ENCODE assay signal across 2 cellular contexts in the genomic region with DNA sequence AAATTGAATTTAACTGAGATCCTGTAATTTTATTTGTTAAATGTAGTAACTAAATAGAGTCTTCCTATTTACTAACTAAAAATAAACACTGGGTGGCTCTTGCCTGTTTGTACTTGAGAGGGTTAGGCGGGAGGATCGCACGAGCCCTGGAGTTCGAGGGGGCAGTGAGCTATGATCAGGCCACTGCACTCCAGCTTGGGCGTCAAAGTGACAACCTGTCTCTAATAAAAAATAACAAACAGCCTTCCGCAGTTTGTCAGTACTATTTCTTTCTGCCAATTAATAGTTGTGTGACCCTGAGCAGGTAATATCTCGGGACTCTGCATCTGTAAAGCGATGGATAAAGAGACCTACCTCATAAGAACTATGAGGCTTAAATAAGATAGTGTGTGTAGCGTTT.
TF ChIP-seq lines count a peak whose summit lies in the region.

No MANE protein-coding gene starts in this region.

TF ChIP-seq in SK-N-SH, 30 proteins besides CTCF, POLR2A, EP300 and RAD21:
- TF ChIP-seq, protein P1, sequence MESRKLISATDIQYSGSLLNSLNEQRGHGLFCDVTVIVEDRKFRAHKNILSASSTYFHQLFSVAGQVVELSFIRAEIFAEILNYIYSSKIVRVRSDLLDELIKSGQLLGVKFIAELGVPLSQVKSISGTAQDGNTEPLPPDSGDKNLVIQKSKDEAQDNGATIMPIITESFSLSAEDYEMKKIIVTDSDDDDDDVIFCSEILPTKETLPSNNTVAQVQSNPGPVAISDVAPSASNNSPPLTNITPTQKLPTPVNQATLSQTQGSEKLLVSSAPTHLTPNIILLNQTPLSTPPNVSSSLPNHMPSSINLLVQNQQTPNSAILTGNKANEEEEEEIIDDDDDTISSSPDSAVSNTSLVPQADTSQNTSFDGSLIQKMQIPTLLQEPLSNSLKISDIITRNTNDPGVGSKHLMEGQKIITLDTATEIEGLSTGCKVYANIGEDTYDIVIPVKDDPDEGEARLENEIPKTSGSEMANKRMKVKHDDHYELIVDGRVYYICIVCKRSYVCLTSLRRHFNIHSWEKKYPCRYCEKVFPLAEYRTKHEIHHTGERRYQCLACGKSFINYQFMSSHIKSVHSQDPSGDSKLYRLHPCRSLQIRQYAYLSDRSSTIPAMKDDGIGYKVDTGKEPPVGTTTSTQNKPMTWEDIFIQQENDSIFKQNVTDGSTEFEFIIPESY (IDR thresholded peaks at IDR 0.05; ENCODE audit: borderline replicate concordance, low read depth), result no peak
- TF ChIP-seq, protein P2, sequence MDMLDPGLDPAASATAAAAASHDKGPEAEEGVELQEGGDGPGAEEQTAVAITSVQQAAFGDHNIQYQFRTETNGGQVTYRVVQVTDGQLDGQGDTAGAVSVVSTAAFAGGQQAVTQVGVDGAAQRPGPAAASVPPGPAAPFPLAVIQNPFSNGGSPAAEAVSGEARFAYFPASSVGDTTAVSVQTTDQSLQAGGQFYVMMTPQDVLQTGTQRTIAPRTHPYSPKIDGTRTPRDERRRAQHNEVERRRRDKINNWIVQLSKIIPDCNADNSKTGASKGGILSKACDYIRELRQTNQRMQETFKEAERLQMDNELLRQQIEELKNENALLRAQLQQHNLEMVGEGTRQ (IDR thresholded peaks at IDR 0.05; ENCODE audit: borderline replicate concordance, low read depth, low read length), result no peak
- TF ChIP-seq GABPA (IDR thresholded peaks at IDR 0.05; ENCODE audit: low read depth), result no peak
- TF ChIP-seq NFIC (IDR thresholded peaks at IDR 0.05; ENCODE audit: borderline replicate concordance), result no peak
- no peak for TF ChIP-seq MEF2A (IDR thresholded peaks at IDR 0.05; ENCODE audit: borderline replicate concordance, low read depth)
- no peak for TF ChIP-seq ELF1 (IDR thresholded peaks at IDR 0.05)
- TF ChIP-seq, protein P3, sequence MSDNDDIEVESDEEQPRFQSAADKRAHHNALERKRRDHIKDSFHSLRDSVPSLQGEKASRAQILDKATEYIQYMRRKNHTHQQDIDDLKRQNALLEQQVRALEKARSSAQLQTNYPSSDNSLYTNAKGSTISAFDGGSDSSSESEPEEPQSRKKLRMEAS (IDR thresholded peaks at IDR 0.05; ENCODE audit: low read depth), result no peak
- TF ChIP-seq SMC3 (IDR thresholded peaks at IDR 0.05; ENCODE audit: low read depth, low read length), result no peak
- TF ChIP-seq, protein P4, sequence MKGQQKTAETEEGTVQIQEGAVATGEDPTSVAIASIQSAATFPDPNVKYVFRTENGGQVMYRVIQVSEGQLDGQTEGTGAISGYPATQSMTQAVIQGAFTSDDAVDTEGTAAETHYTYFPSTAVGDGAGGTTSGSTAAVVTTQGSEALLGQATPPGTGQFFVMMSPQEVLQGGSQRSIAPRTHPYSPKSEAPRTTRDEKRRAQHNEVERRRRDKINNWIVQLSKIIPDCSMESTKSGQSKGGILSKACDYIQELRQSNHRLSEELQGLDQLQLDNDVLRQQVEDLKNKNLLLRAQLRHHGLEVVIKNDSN (IDR thresholded peaks at IDR 0.05; ENCODE audit: borderline replicate concordance, low read depth), result no peak
- no peak for TF ChIP-seq TCF12 (IDR thresholded peaks at IDR 0.05)

TF ChIP-seq in SK-N-SH treated with all-trans-retinoic acid at 6 μM for 48 hours, 23 proteins besides CTCF, POLR2A, EP300 and RAD21:
- TF ChIP-seq, protein P5, sequence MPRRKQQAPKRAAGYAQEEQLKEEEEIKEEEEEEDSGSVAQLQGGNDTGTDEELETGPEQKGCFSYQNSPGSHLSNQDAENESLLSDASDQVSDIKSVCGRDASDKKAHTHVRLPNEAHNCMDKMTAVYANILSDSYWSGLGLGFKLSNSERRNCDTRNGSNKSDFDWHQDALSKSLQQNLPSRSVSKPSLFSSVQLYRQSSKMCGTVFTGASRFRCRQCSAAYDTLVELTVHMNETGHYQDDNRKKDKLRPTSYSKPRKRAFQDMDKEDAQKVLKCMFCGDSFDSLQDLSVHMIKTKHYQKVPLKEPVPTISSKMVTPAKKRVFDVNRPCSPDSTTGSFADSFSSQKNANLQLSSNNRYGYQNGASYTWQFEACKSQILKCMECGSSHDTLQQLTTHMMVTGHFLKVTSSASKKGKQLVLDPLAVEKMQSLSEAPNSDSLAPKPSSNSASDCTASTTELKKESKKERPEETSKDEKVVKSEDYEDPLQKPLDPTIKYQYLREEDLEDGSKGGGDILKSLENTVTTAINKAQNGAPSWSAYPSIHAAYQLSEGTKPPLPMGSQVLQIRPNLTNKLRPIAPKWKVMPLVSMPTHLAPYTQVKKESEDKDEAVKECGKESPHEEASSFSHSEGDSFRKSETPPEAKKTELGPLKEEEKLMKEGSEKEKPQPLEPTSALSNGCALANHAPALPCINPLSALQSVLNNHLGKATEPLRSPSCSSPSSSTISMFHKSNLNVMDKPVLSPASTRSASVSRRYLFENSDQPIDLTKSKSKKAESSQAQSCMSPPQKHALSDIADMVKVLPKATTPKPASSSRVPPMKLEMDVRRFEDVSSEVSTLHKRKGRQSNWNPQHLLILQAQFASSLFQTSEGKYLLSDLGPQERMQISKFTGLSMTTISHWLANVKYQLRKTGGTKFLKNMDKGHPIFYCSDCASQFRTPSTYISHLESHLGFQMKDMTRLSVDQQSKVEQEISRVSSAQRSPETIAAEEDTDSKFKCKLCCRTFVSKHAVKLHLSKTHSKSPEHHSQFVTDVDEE (CRISPR knock-in tag; IDR thresholded peaks at IDR 0.05), result no peak
TF ChIP-seq in SK-N-SH treated with all-trans-retinoic acid at 6 μM for 48 hours: peak in this region for 0.
